1 cellular context compared by ENCODE assay signal in the genomic region with DNA sequence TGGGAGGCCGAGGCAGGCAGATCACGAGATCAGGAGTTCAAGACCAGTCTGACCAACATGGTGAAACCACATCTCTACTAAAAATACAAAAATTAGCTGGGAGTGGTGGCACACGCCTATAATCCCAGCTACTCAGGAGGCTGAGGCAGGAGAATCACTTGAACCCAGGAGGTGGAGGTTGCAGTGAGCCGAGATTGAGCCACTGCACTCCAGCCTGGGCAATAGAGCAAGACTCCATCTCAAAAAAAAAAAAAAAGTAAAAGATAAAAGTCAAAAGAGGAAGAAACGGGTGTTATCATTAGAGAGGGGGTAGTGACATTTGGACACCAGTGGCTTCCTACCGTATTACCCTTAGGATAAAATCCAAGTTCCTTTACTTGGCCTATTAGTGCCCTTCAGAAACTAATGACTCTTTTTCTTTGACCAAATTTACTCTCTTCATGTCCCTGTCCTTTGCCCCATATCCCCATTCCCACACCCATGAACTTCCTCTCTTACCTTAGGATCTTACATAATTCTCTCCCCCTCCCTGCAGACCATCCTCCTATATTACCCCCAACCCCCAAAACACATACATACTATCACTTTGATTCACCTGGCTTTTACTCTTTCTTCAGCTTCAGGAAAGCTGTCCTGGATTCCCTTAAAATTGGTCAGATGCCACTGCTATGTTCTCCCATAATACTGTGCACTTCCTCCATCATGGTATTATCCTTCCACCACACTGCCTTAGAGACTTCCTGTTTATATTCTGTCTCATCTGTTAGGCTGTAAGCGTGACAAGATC.
TF ChIP-seq lines count a peak whose summit lies in the region.
"Not testable (repeated sequence)": the region's sequence is repeated elsewhere in the genome, so short reads cannot be mapped to it uniquely, and the experiment has no call there.

No MANE protein-coding gene starts in this region.

TF ChIP-seq in K562, 482 proteins besides CTCF, POLR2A, EP300 and RAD21 (continues in another document):
- TF ChIP-seq ADNP (tag; IDR thresholded peaks at IDR 0.05) (0 out of 2 replicates have a peak, but pooled peaks have one; percentile 50), ELF1 (tag; IDR thresholded peaks at IDR 0.05) (peak; percentile 63), ELF4 (CRISPR knock-in tag; IDR thresholded peaks at IDR 0.05) (0 out of 2 replicates have a peak, but pooled peaks have one; percentile 46), TCF3 (CRISPR knock-in tag; IDR thresholded peaks at IDR 0.05) (0 out of 2 replicates have a peak, but pooled peaks have one; percentile 23), ARID1B (IDR thresholded peaks at IDR 0.05) (peak; percentile 56), POLR2H (tag; IDR thresholded peaks at IDR 0.05; ENCODE audit: low read depth) (0 out of 2 replicates have a peak, but pooled peaks have one; percentile 13), ELF2 (CRISPR knock-in tag; IDR thresholded peaks at IDR 0.05) (peak; percentile 25; the same call in 1 of the 2 replicates), NCOA2 (IDR thresholded peaks at IDR 0.05; ENCODE audit: partially characterized antibody in 2 of 2) (peak in 1 of 2 experiments; percentile 29), NR2C1 (IDR thresholded peaks at IDR 0.05) (peak; percentile 15; the same call in 1 of the 2 replicates), JUND (IDR thresholded peaks at IDR 0.05; ENCODE audit: borderline replicate concordance, low read depth, low read length) (0 out of 2 replicates have a peak, but pooled peaks have one; percentile 12), HNRNPK (IDR thresholded peaks at IDR 0.05; ENCODE audit: low read depth, low read length, poor library complexity, severe bottlenecking) (peak; percentile 74), FOXK2 (conservative IDR thresholded peaks at IDR 0.05 in 1 of 2, IDR thresholded peaks at IDR 0.05 in 1 of 2; ENCODE audit: low read depth in 2 of 2) (peak; percentile 95 to 96), ZEB2 (IDR thresholded peaks at IDR 0.05) (0 out of 2 replicates have a peak, but pooled peaks have one; percentile 16), CXXC5 (CRISPR knock-in tag; IDR thresholded peaks at IDR 0.05) (0 out of 2 replicates have a peak, but pooled peaks have one; percentile 52), MAZ (CRISPR knock-in tag; conservative IDR thresholded peaks at IDR 0.05 in 1 of 2, IDR thresholded peaks at IDR 0.05 in 1 of 2) (peak in 1 of 2 experiments; percentile 38; a peak in 1 of 4 replicates), ZNF384 (IDR thresholded peaks at IDR 0.05; ENCODE audit: low read depth, low read length) (peak; percentile 57; the same call in 1 of the 2 replicates), GABPB1 (CRISPR knock-in tag; IDR thresholded peaks at IDR 0.05) (peak; percentile 25; the same call in 1 of the 2 replicates), MYC (IDR thresholded peaks at IDR 0.05; ENCODE audit: low read depth, low read length) (peak; percentile 17; the same call in 1 of the 2 replicates), OTX1 (CRISPR knock-in tag; IDR thresholded peaks at IDR 0.05) (peak; percentile 84; the same call in 1 of the 2 replicates), EP400 (IDR thresholded peaks at IDR 0.05) (0 out of 2 replicates have a peak, but pooled peaks have one; percentile 23), SMARCE1 (IDR thresholded peaks at IDR 0.05) (peak; percentile 49; the same call in 1 of the 2 replicates)
- TF ChIP-seq, protein P1, sequence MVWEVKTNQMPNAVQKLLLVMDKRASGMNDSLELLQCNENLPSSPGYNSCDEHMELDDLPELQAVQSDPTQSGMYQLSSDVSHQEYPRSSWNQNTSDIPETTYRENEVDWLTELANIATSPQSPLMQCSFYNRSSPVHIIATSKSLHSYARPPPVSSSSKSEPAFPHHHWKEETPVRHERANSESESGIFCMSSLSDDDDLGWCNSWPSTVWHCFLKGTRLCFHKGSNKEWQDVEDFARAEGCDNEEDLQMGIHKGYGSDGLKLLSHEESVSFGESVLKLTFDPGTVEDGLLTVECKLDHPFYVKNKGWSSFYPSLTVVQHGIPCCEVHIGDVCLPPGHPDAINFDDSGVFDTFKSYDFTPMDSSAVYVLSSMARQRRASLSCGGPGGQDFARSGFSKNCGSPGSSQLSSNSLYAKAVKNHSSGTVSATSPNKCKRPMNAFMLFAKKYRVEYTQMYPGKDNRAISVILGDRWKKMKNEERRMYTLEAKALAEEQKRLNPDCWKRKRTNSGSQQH (CRISPR knock-in tag; IDR thresholded peaks at IDR 0.05) = peak; percentile 67; the same call in 1 of the 2 replicates
- TF ChIP-seq, protein P2, sequence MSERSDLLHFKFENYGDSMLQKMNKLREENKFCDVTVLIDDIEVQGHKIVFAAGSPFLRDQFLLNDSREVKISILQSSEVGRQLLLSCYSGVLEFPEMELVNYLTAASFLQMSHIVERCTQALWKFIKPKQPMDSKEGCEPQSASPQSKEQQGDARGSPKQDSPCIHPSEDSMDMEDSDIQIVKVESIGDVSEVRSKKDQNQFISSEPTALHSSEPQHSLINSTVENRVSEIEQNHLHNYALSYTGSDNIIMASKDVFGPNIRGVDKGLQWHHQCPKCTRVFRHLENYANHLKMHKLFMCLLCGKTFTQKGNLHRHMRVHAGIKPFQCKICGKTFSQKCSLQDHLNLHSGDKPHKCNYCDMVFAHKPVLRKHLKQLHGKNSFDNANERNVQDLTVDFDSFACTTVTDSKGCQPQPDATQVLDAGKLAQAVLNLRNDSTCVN (CRISPR knock-in tag; IDR thresholded peaks at IDR 0.05) = peak; percentile 86
- TF ChIP-seq, protein P3, sequence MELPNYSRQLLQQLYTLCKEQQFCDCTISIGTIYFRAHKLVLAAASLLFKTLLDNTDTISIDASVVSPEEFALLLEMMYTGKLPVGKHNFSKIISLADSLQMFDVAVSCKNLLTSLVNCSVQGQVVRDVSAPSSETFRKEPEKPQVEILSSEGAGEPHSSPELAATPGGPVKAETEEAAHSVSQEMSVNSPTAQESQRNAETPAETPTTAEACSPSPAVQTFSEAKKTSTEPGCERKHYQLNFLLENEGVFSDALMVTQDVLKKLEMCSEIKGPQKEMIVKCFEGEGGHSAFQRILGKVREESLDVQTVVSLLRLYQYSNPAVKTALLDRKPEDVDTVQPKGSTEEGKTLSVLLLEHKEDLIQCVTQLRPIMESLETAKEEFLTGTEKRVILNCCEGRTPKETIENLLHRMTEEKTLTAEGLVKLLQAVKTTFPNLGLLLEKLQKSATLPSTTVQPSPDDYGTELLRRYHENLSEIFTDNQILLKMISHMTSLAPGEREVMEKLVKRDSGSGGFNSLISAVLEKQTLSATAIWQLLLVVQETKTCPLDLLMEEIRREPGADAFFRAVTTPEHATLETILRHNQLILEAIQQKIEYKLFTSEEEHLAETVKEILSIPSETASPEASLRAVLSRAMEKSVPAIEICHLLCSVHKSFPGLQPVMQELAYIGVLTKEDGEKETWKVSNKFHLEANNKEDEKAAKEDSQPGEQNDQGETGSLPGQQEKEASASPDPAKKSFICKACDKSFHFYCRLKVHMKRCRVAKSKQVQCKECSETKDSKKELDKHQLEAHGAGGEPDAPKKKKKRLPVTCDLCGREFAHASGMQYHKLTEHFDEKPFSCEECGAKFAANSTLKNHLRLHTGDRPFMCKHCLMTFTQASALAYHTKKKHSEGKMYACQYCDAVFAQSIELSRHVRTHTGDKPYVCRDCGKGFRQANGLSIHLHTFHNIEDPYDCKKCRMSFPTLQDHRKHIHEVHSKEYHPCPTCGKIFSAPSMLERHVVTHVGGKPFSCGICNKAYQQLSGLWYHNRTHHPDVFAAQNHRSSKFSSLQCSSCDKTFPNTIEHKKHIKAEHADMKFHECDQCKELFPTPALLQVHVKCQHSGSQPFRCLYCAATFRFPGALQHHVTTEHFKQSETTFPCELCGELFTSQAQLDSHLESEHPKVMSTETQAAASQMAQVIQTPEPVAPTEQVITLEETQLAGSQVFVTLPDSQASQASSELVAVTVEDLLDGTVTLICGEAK (IDR thresholded peaks at IDR 0.05) = 0 out of 2 replicates have a peak, but pooled peaks have one; percentile 45
- TF ChIP-seq, protein P3 (CRISPR knock-in tag; IDR thresholded peaks at IDR 0.05) = not testable (repeated sequence)
- TF ChIP-seq NR2C1 (tag; IDR thresholded peaks at IDR 0.05); JUND (tag; IDR thresholded peaks at IDR 0.05; ENCODE audit: borderline replicate concordance, low read depth, low read length); MYC (CRISPR knock-in tag; IDR thresholded peaks at IDR 0.05; ENCODE audit: borderline replicate concordance, low read depth): not testable (repeated sequence)
- TF ChIP-seq, protein P4, sequence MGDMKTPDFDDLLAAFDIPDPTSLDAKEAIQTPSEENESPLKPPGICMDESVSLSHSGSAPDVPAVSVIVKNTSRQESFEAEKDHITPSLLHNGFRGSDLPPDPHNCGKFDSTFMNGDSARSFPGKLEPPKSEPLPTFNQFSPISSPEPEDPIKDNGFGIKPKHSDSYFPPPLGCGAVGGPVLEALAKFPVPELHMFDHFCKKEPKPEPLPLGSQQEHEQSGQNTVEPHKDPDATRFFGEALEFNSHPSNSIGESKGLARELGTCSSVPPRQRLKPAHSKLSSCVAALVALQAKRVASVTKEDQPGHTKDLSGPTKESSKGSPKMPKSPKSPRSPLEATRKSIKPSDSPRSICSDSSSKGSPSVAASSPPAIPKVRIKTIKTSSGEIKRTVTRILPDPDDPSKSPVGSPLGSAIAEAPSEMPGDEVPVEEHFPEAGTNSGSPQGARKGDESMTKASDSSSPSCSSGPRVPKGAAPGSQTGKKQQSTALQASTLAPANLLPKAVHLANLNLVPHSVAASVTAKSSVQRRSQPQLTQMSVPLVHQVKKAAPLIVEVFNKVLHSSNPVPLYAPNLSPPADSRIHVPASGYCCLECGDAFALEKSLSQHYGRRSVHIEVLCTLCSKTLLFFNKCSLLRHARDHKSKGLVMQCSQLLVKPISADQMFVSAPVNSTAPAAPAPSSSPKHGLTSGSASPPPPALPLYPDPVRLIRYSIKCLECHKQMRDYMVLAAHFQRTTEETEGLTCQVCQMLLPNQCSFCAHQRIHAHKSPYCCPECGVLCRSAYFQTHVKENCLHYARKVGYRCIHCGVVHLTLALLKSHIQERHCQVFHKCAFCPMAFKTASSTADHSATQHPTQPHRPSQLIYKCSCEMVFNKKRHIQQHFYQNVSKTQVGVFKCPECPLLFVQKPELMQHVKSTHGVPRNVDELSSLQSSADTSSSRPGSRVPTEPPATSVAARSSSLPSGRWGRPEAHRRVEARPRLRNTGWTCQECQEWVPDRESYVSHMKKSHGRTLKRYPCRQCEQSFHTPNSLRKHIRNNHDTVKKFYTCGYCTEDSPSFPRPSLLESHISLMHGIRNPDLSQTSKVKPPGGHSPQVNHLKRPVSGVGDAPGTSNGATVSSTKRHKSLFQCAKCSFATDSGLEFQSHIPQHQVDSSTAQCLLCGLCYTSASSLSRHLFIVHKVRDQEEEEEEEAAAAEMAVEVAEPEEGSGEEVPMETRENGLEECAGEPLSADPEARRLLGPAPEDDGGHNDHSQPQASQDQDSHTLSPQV (IDR thresholded peaks at IDR 0.05) = peak; percentile 66
- TF ChIP-seq, protein P5, sequence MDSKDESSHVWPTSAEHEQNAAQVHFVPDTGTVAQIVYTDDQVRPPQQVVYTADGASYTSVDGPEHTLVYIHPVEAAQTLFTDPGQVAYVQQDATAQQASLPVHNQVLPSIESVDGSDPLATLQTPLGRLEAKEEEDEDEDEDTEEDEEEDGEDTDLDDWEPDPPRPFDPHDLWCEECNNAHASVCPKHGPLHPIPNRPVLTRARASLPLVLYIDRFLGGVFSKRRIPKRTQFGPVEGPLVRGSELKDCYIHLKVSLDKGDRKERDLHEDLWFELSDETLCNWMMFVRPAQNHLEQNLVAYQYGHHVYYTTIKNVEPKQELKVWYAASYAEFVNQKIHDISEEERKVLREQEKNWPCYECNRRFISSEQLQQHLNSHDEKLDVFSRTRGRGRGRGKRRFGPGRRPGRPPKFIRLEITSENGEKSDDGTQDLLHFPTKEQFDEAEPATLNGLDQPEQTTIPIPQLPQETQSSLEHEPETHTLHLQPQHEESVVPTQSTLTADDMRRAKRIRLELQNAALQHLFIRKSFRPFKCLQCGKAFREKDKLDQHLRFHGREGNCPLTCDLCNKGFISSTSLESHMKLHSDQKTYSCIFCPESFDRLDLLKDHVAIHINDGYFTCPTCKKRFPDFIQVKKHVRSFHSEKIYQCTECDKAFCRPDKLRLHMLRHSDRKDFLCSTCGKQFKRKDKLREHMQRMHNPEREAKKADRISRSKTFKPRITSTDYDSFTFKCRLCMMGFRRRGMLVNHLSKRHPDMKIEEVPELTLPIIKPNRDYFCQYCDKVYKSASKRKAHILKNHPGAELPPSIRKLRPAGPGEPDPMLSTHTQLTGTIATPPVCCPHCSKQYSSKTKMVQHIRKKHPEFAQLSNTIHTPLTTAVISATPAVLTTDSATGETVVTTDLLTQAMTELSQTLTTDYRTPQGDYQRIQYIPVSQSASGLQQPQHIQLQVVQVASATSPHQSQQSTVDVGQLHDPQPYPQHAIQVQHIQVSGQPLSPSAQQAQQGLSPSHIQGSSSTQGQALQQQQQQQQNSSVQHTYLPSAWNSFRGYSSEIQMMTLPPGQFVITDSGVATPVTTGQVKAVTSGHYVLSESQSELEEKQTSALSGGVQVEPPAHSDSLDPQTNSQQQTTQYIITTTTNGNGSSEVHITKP (IDR thresholded peaks at IDR 0.05; ENCODE audit: partially characterized antibody) = peak; percentile 57
- TF ChIP-seq, protein P6, sequence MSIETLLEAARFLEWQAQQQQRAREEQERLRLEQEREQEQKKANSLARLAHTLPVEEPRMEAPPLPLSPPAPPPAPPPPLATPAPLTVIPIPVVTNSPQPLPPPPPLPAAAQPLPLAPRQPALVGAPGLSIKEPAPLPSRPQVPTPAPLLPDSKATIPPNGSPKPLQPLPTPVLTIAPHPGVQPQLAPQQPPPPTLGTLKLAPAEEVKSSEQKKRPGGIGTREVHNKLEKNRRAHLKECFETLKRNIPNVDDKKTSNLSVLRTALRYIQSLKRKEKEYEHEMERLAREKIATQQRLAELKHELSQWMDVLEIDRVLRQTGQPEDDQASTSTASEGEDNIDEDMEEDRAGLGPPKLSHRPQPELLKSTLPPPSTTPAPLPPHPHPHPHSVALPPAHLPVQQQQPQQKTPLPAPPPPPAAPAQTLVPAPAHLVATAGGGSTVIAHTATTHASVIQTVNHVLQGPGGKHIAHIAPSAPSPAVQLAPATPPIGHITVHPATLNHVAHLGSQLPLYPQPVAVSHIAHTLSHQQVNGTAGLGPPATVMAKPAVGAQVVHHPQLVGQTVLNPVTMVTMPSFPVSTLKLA (conservative IDR thresholded peaks at IDR 0.05) = peak; percentile 48 to 67
